19 cellular contexts compared by ENCODE assay signal in the genomic region with DNA sequence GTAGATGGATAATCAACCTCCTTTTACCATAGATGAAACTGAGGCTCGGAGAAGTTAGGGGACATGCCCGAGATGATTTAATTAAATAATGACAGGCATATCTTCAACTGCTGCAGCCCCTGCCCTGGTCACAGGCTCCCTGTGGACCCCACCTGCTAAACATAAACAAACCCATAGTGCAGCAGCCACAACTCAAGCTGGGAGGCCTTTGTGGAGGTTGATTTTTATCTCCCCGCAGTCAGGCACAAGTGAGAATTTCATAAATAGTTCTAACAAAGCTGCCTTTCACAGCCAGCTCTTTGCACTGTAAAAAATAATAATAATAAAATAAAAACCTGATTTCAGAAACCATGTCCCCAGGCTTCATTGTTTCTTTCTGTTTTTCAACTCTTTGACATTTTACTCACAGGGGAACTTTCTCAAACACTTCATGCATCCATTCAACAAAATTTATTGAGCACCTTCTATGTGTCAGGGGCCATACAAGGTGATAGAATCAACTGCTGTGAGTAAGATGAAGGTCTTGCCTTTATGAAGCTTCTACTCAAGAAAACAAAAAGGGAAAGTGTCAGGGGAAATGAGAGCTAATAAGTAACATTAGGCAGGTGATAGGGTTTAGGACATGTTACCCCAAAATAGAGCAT.
"Had no signal": no experiment of that assay in that cellular context is flagged by ENCODE, and none has a peak within 500 bp of the region (broad histone marks: within the 10 kb centered on the region; RNA-seq: fewer than 3 reads in every experiment).

No MANE protein-coding gene starts in this region.

- H3K9me3 ChIP-seq: esophagus squamous epithelium, mucosa of descending colon, thoracic aorta, upper lobe of left lung had no signal

- H3K36me3 ChIP-seq: esophagus squamous epithelium, heart right ventricle, left ventricle myocardium inferior, neural progenitor cell, thoracic aorta, upper lobe of left lung, WERI-Rb-1 had no signal

- H3K9me3 Mint-ChIP-seq: dendritic cell treated with granulocyte-macrophage colony-stimulating factor and Interleukin-4, amounts not matched to agents 40 ng/mL and 50 ng/mL, for 4 days; neural progenitor cell; stimulated activated naive B cell treated with anti-CD40 and anti-IgM and Interleukin-4, amounts not matched to agents 10 μg/mL and 1 μg/mL and 100 μg/mL, for 72 hours had no signal

- H2AFZ ChIP-seq: neural progenitor cell had no signal

- H3K27ac ChIP-seq: neural progenitor cell, upper lobe of left lung, WERI-Rb-1 had no signal

- H3K27me3 ChIP-seq: neural progenitor cell, upper lobe of left lung had no signal

- H3K4me3 Mint-ChIP-seq: neural progenitor cell had no signal

- H3K9ac ChIP-seq: neural progenitor cell had no signal

- DNase-seq: activated CD4-positive, alpha-beta T cell treated with anti-CD3 and anti-CD28 coated beads for 1 hour; activated CD4-positive, alpha-beta T cell treated with anti-CD3 and anti-CD28 coated beads, Interleukin-2, amount 50 U/mL, for 4 hours; activated gamma-delta T cell treated with Interleukin-2 at 50 U/mL for 16 hours; effector CD8-positive, alpha-beta T cell; esophagus squamous epithelium; heart right ventricle; immature natural killer cell; kidney glomerular epithelial cell; left ventricle myocardium inferior; mucosa of descending colon; naive thymus-derived CD4-positive, alpha-beta T cell; stimulated activated naive B cell treated with anti-CD40 and anti-IgM and Interleukin-4, amounts not matched to agents 10 μg/mL and 1 μg/mL and 100 μg/mL, for 72 hours; upper lobe of left lung; WERI-Rb-1 had no signal

- H3K36me3 Mint-ChIP-seq: immature natural killer cell; naive thymus-derived CD4-positive, alpha-beta T cell; neural progenitor cell; stimulated activated naive B cell treated with anti-CD40 and anti-IgM and Interleukin-4, amounts not matched to agents 10 μg/mL and 1 μg/mL and 100 μg/mL, for 72 hours had no signal

- H3K27ac Mint-ChIP-seq: activated naive CD8-positive, alpha-beta T cell; immature natural killer cell; neural progenitor cell; progenitor cell of endocrine pancreas had no signal

- H3K4me3 ChIP-seq: mucosa of descending colon, neural progenitor cell had no signal

- H3K4me2 ChIP-seq: neural progenitor cell had no signal
